In genomic region chr10:133274751-133275682, GRCh38 we compare ENCODE assay signal across 8 cellular contexts. TPM values are rescaled to one million over a fixed set of nuclear protein-coding genes. Genes with fewer than 3 reads are reported as not detected.
DNase-seq lines count a peak whose midpoint lies in the region; ATAC-seq and TF ChIP-seq lines count a peak whose summit lies in the region.

No MANE protein-coding gene starts in this region.

- POLR2A ChIA-PET in naive thymus-derived CD4-positive, alpha-beta T cell (lab: Charles Lee): interaction anchor here (0.8 to 4.5 kb wide), 3 partner anchors 13 to 24 kb away, joined by 3 to 37 read pairs (median 8); no protein-coding TSS in a partner anchor

- TF ChIP-seq CTCF in uterus (IDR thresholded peaks at IDR 0.05): no peak

- H3K36me3 Mint-ChIP-seq in naive thymus-derived CD4-positive, alpha-beta T cell: peaks cover 0 to 5% (median 0%) of the 10 kb centered on the region in 5 donors

- H3K4me1 ChIP-seq in naive thymus-derived CD4-positive, alpha-beta T cell (ENCODE audit: control insufficient read depth in 2 of 2, insufficient read depth in 2 of 2, low read length in 2 of 2): peaks cover 22 to 34% of the 10 kb centered on the region in 2 donors
- H3K4me1 ChIP-seq in uterus: peaks cover 0 to 7% of the 10 kb centered on the region in 2 donors

- ATAC-seq in GM18498 (IDR thresholded peaks at IDR 0.05; ENCODE audit: unreplicated experiment): peak; percentile 50
- peak; percentile 49 for ATAC-seq in HG02571 (IDR thresholded peaks at IDR 0.05; ENCODE audit: unreplicated experiment)
- ATAC-seq in naive thymus-derived CD4-positive, alpha-beta T cell: peak; percentile 67

- H3K4me3 Mint-ChIP-seq in naive thymus-derived CD4-positive, alpha-beta T cell: peak overlapping the region; percentile 84 to 92 (median 88)

- H3K36me3 ChIP-seq in naive thymus-derived CD4-positive, alpha-beta T cell (ENCODE audit: control insufficient read depth in 2 of 3, insufficient read depth in 3 of 3, low read length in 3 of 3): peaks cover 0 to 43% (median 0%) of the 10 kb centered on the region in 3 experiments
- H3K36me3 ChIP-seq in uterus: no peaks in the 10 kb centered on the region

- no peaks in the 10 kb centered on the region for H3K9me3 ChIP-seq in naive thymus-derived CD4-positive, alpha-beta T cell (ENCODE audit: control insufficient read depth in 2 of 3, low read length in 3 of 3)
- H3K9me3 ChIP-seq in uterus: no peaks in the 10 kb centered on the region

- intact Hi-C loops in naive thymus-derived CD4-positive, alpha-beta T cell (cut with micrococcal nuclease): loop anchor here (1.0 to 5.0 kb wide), 6 partner anchors 11 to 1118 kb away; no protein-coding TSS in a partner anchor
- intact Hi-C loops in uterus (cut with DNase I; ENCODE audit: low total_unique reads): no loop called here

- DNase-seq in NOMO-1 treated with DMSO at 0.1 percent for 48 hours (lab: John Stamatoyannopoulos, UW; ENCODE audit: unreplicated experiment): peak; percentile 70
- DNase-seq in activated T-cell treated with anti-CD3 and anti-CD28 coated beads, Interleukin-2, amount 50 U/mL, for 48 hours: peak; percentile 89 to 90
- peak; percentile 55 to 91 (median 73) for DNase-seq in naive thymus-derived CD4-positive, alpha-beta T cell
- no peak for DNase-seq in ecto neural progenitor cell (ENCODE audit: low spot score)
- no peak for DNase-seq in uterus
- DNase-seq in NCI-H2107 treated with DMSO at 0.1 percent for 48 hours (lab: John Stamatoyannopoulos, UW; ENCODE audit: unreplicated experiment): no peak

- peak overlapping the region; percentile 80 for H3K4me3 ChIP-seq in naive thymus-derived CD4-positive, alpha-beta T cell (ENCODE audit: low read length)
- H3K4me3 ChIP-seq in uterus: no peak overlapping the region

- no peaks in the 10 kb centered on the region for H3K9me3 Mint-ChIP-seq in naive thymus-derived CD4-positive, alpha-beta T cell

- H3K27ac Mint-ChIP-seq in naive thymus-derived CD4-positive, alpha-beta T cell: peak overlapping the region; percentile 83 to 96 (median 91)

- no peaks in the 10 kb centered on the region for H3K27me3 Mint-ChIP-seq in naive thymus-derived CD4-positive, alpha-beta T cell

- no peak for TF ChIP-seq POLR2A in uterus (IDR thresholded peaks at IDR 0.05)

- H3K27ac ChIP-seq in naive thymus-derived CD4-positive, alpha-beta T cell (ENCODE audit: low read depth, low read length): peak overlapping the region; percentile 80
- H3K27ac ChIP-seq in uterus: no peak overlapping the region

- CTCF ChIA-PET in naive thymus-derived CD4-positive, alpha-beta T cell (lab: Charles Lee): interaction anchor here (1.1 to 2.6 kb wide), 4 partner anchors 11 to 132 kb away, joined by 3 to 34 read pairs (median 5); no protein-coding TSS in a partner anchor

- H3K27me3 ChIP-seq in naive thymus-derived CD4-positive, alpha-beta T cell (ENCODE audit: control insufficient read depth in 2 of 2, insufficient read depth in 2 of 2, low read length in 2 of 2): no peaks in the 10 kb centered on the region
- H3K27me3 ChIP-seq in uterus: no peaks in the 10 kb centered on the region

- H3K4me1 Mint-ChIP-seq in naive thymus-derived CD4-positive, alpha-beta T cell: peaks cover 11 to 36% (median 21%) of the 10 kb centered on the region in 7 donors

RNA-seq across cellular contexts. Expression of gene ADAM8, which starts 1.7 kb away (rescaled TPM):
- total RNA-seq in naive thymus-derived CD4-positive, alpha-beta T cell: 100 to 1,000 TPM in 2 of 5 experiments, 10 to 100 TPM in 3; 19.5 to 239 (median 87.6) TPM
- polyA plus RNA-seq in naive thymus-derived CD4-positive, alpha-beta T cell: 10 to 100 TPM; 22.7 to 27.8 TPM
- 1 to 10 TPM in 3 of 4 donors, not detected in 1; 5.1 to 7.6 (median 5.9) TPM for total RNA-seq in uterus

RNA-seq across cellular contexts. Expression of gene TUBGCP2, which starts 33.7 kb away (rescaled TPM):
- 10 to 100 TPM; 67.7 to 97.0 (median 69.5) TPM for total RNA-seq in naive thymus-derived CD4-positive, alpha-beta T cell
- 10 to 100 TPM; 29.6 to 32.6 TPM for polyA plus RNA-seq in naive thymus-derived CD4-positive, alpha-beta T cell
- total RNA-seq in uterus: 10 to 100 TPM; 26.8 to 61.9 (median 44.4) TPM

RNA-seq across cellular contexts. Expression of gene ZNF511, which starts 33.7 kb away (rescaled TPM):
- 10 to 100 TPM; 29.6 to 49.8 (median 32.8) TPM for total RNA-seq in naive thymus-derived CD4-positive, alpha-beta T cell
- polyA plus RNA-seq in naive thymus-derived CD4-positive, alpha-beta T cell: 10 to 100 TPM; 78.9 to 88.1 TPM
- total RNA-seq in uterus: 10 to 100 TPM; 23.1 to 45.5 (median 30.0) TPM

RNA-seq across cellular contexts. Expression of gene VENTX, which starts 37.4 kb away (rescaled TPM):
- 1 to 10 TPM in 1 of 5 experiments, under 1 TPM in 1, not detected in 3; 0.85 to 5.7 TPM for total RNA-seq in naive thymus-derived CD4-positive, alpha-beta T cell
- polyA plus RNA-seq in naive thymus-derived CD4-positive, alpha-beta T cell: not detected
- 1 to 10 TPM in 1 of 4 donors, under 1 TPM in 2, not detected in 1; 0.21 to 1.3 (median 0.51) TPM for total RNA-seq in uterus

RNA-seq across cellular contexts. Expression of gene UTF1, which starts 45.0 kb away (rescaled TPM):
- under 1 TPM in 1 of 5 experiments, not detected in 4; 0.56 TPM for total RNA-seq in naive thymus-derived CD4-positive, alpha-beta T cell
- polyA plus RNA-seq in naive thymus-derived CD4-positive, alpha-beta T cell: not detected
- not detected for total RNA-seq in uterus

Comparison
In these comparisons a context has a peak if more than half of its experiments do, and no peak if none do; other contexts are left out.
1. DNase-seq: peak in NOMO-1 treated with DMSO at 0.1 percent for 48 hours (single experiment), activated T-cell treated with anti-CD3 and anti-CD28 coated beads, Interleukin-2, amount 50 U/mL, for 48 hours (2 of 2) and naive thymus-derived CD4-positive, alpha-beta T cell (9 of 9); none in ecto neural progenitor cell (single experiment), uterus (0 of 2) and NCI-H2107 treated with DMSO at 0.1 percent for 48 hours (single experiment).
2. Peak in every context shown above with its lines, with median percentiles within 50 percentile points of each other: ATAC-seq.